ENCODE assay signal across 12 cellular contexts in the genomic region with DNA sequence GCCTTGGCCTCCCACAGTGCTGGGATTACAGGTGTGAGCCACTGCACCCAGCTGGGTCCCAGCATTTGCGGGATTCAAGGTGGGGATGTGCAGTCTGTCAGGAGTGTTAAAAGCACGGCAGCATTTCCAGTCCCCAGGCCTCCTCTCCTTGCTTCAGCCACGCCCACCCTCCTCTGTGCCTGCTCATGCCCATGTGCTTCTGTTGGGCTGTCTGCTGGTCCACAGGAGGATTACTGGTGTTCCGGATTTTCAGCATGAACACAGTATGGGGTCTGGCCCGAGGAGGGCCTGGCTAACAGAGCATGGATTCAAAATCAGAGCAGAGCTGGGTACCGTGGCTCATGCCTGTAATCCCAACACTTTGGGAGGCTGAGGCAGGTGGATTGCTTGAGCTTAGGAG. TPM values are rescaled to one million over a fixed set of nuclear protein-coding genes. Genes with fewer than 3 reads are reported as not detected.
DNase-seq lines count a peak whose midpoint lies in the region; ATAC-seq, FAIRE-seq and TF ChIP-seq lines count a peak whose summit lies in the region.
"Had no signal": no experiment of that assay in that cellular context is flagged by ENCODE, and none has a peak within 500 bp of the region (broad histone marks: within the 10 kb centered on the region; RNA-seq: fewer than 3 reads in every experiment).

No MANE protein-coding gene starts in this region.

- no peak for DNase-seq in central memory CD8-positive, alpha-beta T cell (ENCODE audit: low spot score in 2 of 2)
- DNase-seq in osteoblast (ENCODE audit: insufficient read length, low spot score, missing footprints) (peak; percentile 53), D721Med (ENCODE audit: insufficient read length, low spot score) (no peak)
- DNase-seq in stimulated activated CD4-positive, alpha-beta T cell treated with anti-CD3 and anti-CD28 coated beads, Interleukin-1b, Interleukin-23, amount 100 ng/mL, for 48 hours, result no peak
- no peak for DNase-seq in CD8-positive, alpha-beta memory T cell
- DNase-seq: activated T-cell treated with anti-CD3 and anti-CD28 coated beads, Interleukin-2, amount 50 U/mL, for 48 hours; erythroblast; KBM-7 had no signal

- peaks cover 17% of the 10 kb centered on the region for H3K4me1 ChIP-seq in osteoblast (ENCODE audit: insufficient read depth, low read length)
- peaks cover 30% of the 10 kb centered on the region for H3K4me1 ChIP-seq in CD8-positive, alpha-beta memory T cell (ENCODE audit: insufficient read depth, low read length)

- H3K27me3 Mint-ChIP-seq in IgD-negative memory B cell, result no peaks in the 10 kb centered on the region
- H3K27me3 Mint-ChIP-seq in central memory CD8-positive, alpha-beta T cell, result no peaks in the 10 kb centered on the region
- no peaks in the 10 kb centered on the region for H3K27me3 Mint-ChIP-seq in CD8-positive, alpha-beta memory T cell

- no peak overlapping the region for H3K4me3 ChIP-seq in osteoblast (ENCODE audit: insufficient read depth, low read length)
- H3K4me3 ChIP-seq in CD8-positive, alpha-beta memory T cell (ENCODE audit: low read length), result no peak overlapping the region
- H3K4me3 ChIP-seq: SK-N-MC had no signal

- peaks cover 9% of the 10 kb centered on the region for H3K36me3 ChIP-seq in osteoblast (ENCODE audit: insufficient read depth, low read length)
- no peaks in the 10 kb centered on the region for H3K36me3 ChIP-seq in CD8-positive, alpha-beta memory T cell (ENCODE audit: insufficient read depth, low read length)

- no peaks in the 10 kb centered on the region for H3K9me3 Mint-ChIP-seq in IgD-negative memory B cell
- H3K9me3 Mint-ChIP-seq in central memory CD8-positive, alpha-beta T cell, result no peaks in the 10 kb centered on the region
- H3K9me3 Mint-ChIP-seq in CD8-positive, alpha-beta memory T cell, result no peaks in the 10 kb centered on the region

- TF ChIP-seq CTCF in C4-2B (conservative IDR thresholded peaks at IDR 0.05) (no peak), osteoblast (IDR thresholded peaks at IDR 0.05; ENCODE audit: extremely low read depth, low read depth, low read length) (no peak), D721Med (IDR thresholded peaks at IDR 0.05; ENCODE audit: insufficient read depth, missing control alignments) (no peak)

- H4K20me1 ChIP-seq in osteoblast (ENCODE audit: insufficient read depth, low read length), result peaks cover 12% of the 10 kb centered on the region

- no peaks in the 10 kb centered on the region for H3K27me3 ChIP-seq in osteoblast (ENCODE audit: insufficient read depth, low read length)
- H3K27me3 ChIP-seq in CD8-positive, alpha-beta memory T cell (ENCODE audit: insufficient read depth, low read length, poor library complexity, severe bottlenecking), result no peaks in the 10 kb centered on the region

- no peak for ATAC-seq in central memory CD8-positive, alpha-beta T cell (replicated peaks; ENCODE audit: extremely low read depth, poor library complexity, severe bottlenecking)
- no peak for ATAC-seq in HG02678 (IDR thresholded peaks at IDR 0.05; ENCODE audit: unreplicated experiment)

- peaks cover 12% of the 10 kb centered on the region for H3K79me2 ChIP-seq in osteoblast (ENCODE audit: insufficient read depth, low read length)

- FAIRE-seq in D721Med (lab: Jason Lieb, UNC), result no peak

- CTCF ChIA-PET in CD8-positive, alpha-beta memory T cell (lab: Charles Lee), result no interaction called here

- no peak overlapping the region for H3K4me2 ChIP-seq in osteoblast (ENCODE audit: insufficient read depth, low read length)

- H2AFZ ChIP-seq in osteoblast (ENCODE audit: low read length), result no peak overlapping the region

- H3K4me1 Mint-ChIP-seq in IgD-negative memory B cell, result peaks cover 0 to 23% (median 12%) of the 10 kb centered on the region in 3 donors
- peaks cover 24% of the 10 kb centered on the region for H3K4me1 Mint-ChIP-seq in central memory CD8-positive, alpha-beta T cell
- H3K4me1 Mint-ChIP-seq in CD8-positive, alpha-beta memory T cell, result peaks cover 18 to 48% (median 25%) of the 10 kb centered on the region in 3 donors

- H3K9me3 ChIP-seq in osteoblast (ENCODE audit: low read depth, low read length), result no peaks in the 10 kb centered on the region
- no peaks in the 10 kb centered on the region for H3K9me3 ChIP-seq in CD8-positive, alpha-beta memory T cell (ENCODE audit: low read length)

- H3K27ac ChIP-seq in C4-2B, result peak overlapping the region; percentile 97
- no peak overlapping the region for H3K27ac ChIP-seq in osteoblast (ENCODE audit: low read depth, low read length)
- H3K27ac ChIP-seq in CD8-positive, alpha-beta memory T cell (ENCODE audit: low read depth, low read length), result no peak overlapping the region
- H3K27ac ChIP-seq: SK-N-MC had no signal

- no peak overlapping the region for H3K4me3 Mint-ChIP-seq in IgD-negative memory B cell
- no peak overlapping the region for H3K4me3 Mint-ChIP-seq in central memory CD8-positive, alpha-beta T cell
- no peak overlapping the region for H3K4me3 Mint-ChIP-seq in CD8-positive, alpha-beta memory T cell

- POLR2A ChIA-PET in CD8-positive, alpha-beta memory T cell (lab: Charles Lee), result no interaction called here

- peak overlapping the region in 2 of 3 donors; percentile 51 to 78 for H3K27ac Mint-ChIP-seq in IgD-negative memory B cell
- H3K27ac Mint-ChIP-seq in central memory CD8-positive, alpha-beta T cell (ENCODE audit: low read depth), result peak overlapping the region; percentile 88
- peak overlapping the region in 3 of 8 donors; percentile 33 to 57 (median 53) for H3K27ac Mint-ChIP-seq in CD8-positive, alpha-beta memory T cell

- peaks cover 4% of the 10 kb centered on the region for H3K36me3 Mint-ChIP-seq in IgD-negative memory B cell
- H3K36me3 Mint-ChIP-seq in central memory CD8-positive, alpha-beta T cell (ENCODE audit: insufficient read depth), result peaks cover 14% of the 10 kb centered on the region
- H3K36me3 Mint-ChIP-seq in CD8-positive, alpha-beta memory T cell, result peaks cover 0 to 20% (median 0%) of the 10 kb centered on the region in 3 donors

RNA-seq across cellular contexts. Expression of a gene that starts 5.5 kb away (rescaled TPM):
- polyA plus RNA-seq in IgD-negative memory B cell, result 49.2 TPM
- total RNA-seq in osteoblast, result 11.9 and 15.0 TPM in 2 replicates
- 10 to 100 TPM; 30.8 to 35.2 TPM for total RNA-seq in CD8-positive, alpha-beta memory T cell
- 54.4 TPM for polyA plus RNA-seq in CD8-positive, alpha-beta memory T cell

RNA-seq across cellular contexts. Expression of a gene that starts 7.9 kb away (rescaled TPM):
- 39.1 TPM for polyA plus RNA-seq in IgD-negative memory B cell
- total RNA-seq in osteoblast, result 38.0 and 46.3 TPM in 2 replicates
- total RNA-seq in CD8-positive, alpha-beta memory T cell, result 10 to 100 TPM; 68.9 to 74.6 TPM
- polyA plus RNA-seq in CD8-positive, alpha-beta memory T cell, result 37.0 TPM

RNA-seq across cellular contexts. Expression of a gene that starts 20.6 kb away (rescaled TPM):
- 8.8 TPM for polyA plus RNA-seq in IgD-negative memory B cell
- total RNA-seq in osteoblast, result 10.5 and 14.1 TPM in 2 replicates
- 10 to 100 TPM; 71.2 to 72.5 TPM for total RNA-seq in CD8-positive, alpha-beta memory T cell
- 11.2 TPM for polyA plus RNA-seq in CD8-positive, alpha-beta memory T cell

RNA-seq across cellular contexts. Expression of a gene that starts 32.2 kb away (rescaled TPM):
- 38.3 TPM for polyA plus RNA-seq in IgD-negative memory B cell
- total RNA-seq in osteoblast, result 20.3 and 26.2 TPM in 2 replicates
- 10 to 100 TPM; 37.3 to 38.2 TPM for total RNA-seq in CD8-positive, alpha-beta memory T cell
- 31.3 TPM for polyA plus RNA-seq in CD8-positive, alpha-beta memory T cell

RNA-seq across cellular contexts. Expression of a gene that starts 59.3 kb away (rescaled TPM):
- 44.9 TPM for polyA plus RNA-seq in IgD-negative memory B cell
- total RNA-seq in osteoblast, result 26.2 and 30.4 TPM in 2 replicates
- 10 to 100 TPM; 65.9 to 68.2 TPM for total RNA-seq in CD8-positive, alpha-beta memory T cell
- polyA plus RNA-seq in CD8-positive, alpha-beta memory T cell, result 44.9 TPM
